ENCODE assay signal across 10 cellular contexts in genomic region chr2:190200603-190201002, GRCh38.
"Had no signal": no experiment of that assay in that cellular context is flagged by ENCODE, and none has a peak within 500 bp of the region (broad histone marks: within the 10 kb centered on the region; RNA-seq: fewer than 3 reads in every experiment).

No MANE protein-coding gene starts in this region.

- FAIRE-seq: H1, H54 had no signal

- H3K4me2 ChIP-seq: GM23338, KMS-11 had no signal

- H3K4me3 ChIP-seq: GM23338 had no signal

- H3K27ac ChIP-seq: HL-60, KMS-11 had no signal

- H3K9ac ChIP-seq: KMS-11 had no signal

- H2AFZ ChIP-seq: GM23338 had no signal

- DNase-seq: H9, HCEC 1CT, HFFc6, Karpas-422, KBM-7 had no signal

- ATAC-seq: GM23338 had no signal
